Comparison of ENCODE assay signal across 8 cellular contexts in genomic region chr2:11465110-11465484, GRCh38.
DNase-seq lines count a peak whose midpoint lies in the region; ATAC-seq and TF ChIP-seq lines count a peak whose summit lies in the region.

No MANE protein-coding gene starts in this region.

- no peaks in the 10 kb centered on the region for H3K27me3 ChIP-seq in rectal smooth muscle tissue (ENCODE audit: control insufficient read depth, insufficient read depth, low read length)

- H3K9ac ChIP-seq in SK-N-MC (ENCODE audit: insufficient read length) (peak overlapping the region; percentile 66), rectal smooth muscle tissue (ENCODE audit: low read length) (peak overlapping the region; percentile 24)

- peaks cover 11% of the 10 kb centered on the region for H3K4me1 ChIP-seq in rectal smooth muscle tissue (ENCODE audit: control insufficient read depth, insufficient read depth, low read length)

- H3K9me3 ChIP-seq in SK-N-MC (ENCODE audit: low read depth, low read length) = no peaks in the 10 kb centered on the region

- no peak for TF ChIP-seq CTCF in fibroblast of pulmonary artery (IDR thresholded peaks at IDR 0.05; ENCODE audit: low read length, missing control alignments)

- ATAC-seq in GM21825 (IDR thresholded peaks at IDR 0.05; ENCODE audit: unreplicated experiment) (no peak), HG03045 (IDR thresholded peaks at IDR 0.05; ENCODE audit: unreplicated experiment) (no peak)

- H3K36me3 ChIP-seq in SK-N-MC (ENCODE audit: insufficient read depth, low read length) = peaks cover 39% of the 10 kb centered on the region
- no peaks in the 10 kb centered on the region for H3K36me3 ChIP-seq in rectal smooth muscle tissue (ENCODE audit: control insufficient read depth, insufficient read depth, low read length)

- H3K27ac ChIP-seq in SK-N-MC (peak overlapping the region; percentile 69; the same call in 1 of the 2 replicates), rectal smooth muscle tissue (ENCODE audit: low read depth, low read length) (peak overlapping the region; percentile 92)

- DNase-seq in SK-N-MC (ENCODE audit: low read depth, low spot score) (no peak), fibroblast of pulmonary artery (ENCODE audit: low read depth) (no peak), germinal center (ENCODE audit: low spot score) (no peak), NCI-H2107 treated with DMSO at 0.1 percent for 48 hours (lab: John Stamatoyannopoulos, UW; ENCODE audit: unreplicated experiment) (no peak)

- H3K4me3 ChIP-seq in GM08714 (ENCODE audit: low read length) (peak overlapping the region; percentile 69), SK-N-MC (peak overlapping the region; percentile 84), fibroblast of pulmonary artery (replicated peaks; ENCODE audit: low read depth, low read length) (peak overlapping the region; percentile 58), rectal smooth muscle tissue (ENCODE audit: low read length) (peak overlapping the region; percentile 86)
